ENCODE assay signal across 1 cellular context in the genomic region with DNA sequence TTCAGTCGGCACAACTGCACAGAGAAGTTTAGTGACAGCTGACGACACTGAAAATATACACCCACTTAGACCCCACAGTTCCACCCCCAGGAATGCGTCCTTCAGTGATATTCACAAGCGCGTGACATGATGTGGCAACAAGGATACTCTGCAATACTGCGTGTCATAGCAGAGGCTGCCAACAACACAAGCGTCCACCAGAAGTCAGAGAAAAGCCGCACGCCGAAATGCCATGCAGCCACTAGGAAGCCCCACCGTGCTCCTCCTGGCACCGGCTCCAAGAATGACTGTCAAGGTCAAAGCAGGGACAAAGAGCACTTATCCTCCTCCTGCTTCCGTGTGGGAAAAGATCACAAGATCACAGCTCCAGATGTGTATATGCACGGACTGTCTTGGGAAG.
TF ChIP-seq lines count a peak whose summit lies in the region.

No MANE protein-coding gene starts in this region.

TF ChIP-seq in K562, 482 proteins besides CTCF, POLR2A, EP300 and RAD21:
- TF ChIP-seq ZNF75A (CRISPR knock-in tag; IDR thresholded peaks at IDR 0.05), result no peak
- TF ChIP-seq ESRRA (IDR thresholded peaks at IDR 0.05; ENCODE audit: borderline replicate concordance, low read depth), result peak; percentile 61; the same call in 1 of the 2 replicates
